Comparison of ENCODE assay signal across 8 cellular contexts in genomic region chr7:139230078-139230477, GRCh38. TPM values are rescaled to one million over a fixed set of nuclear protein-coding genes. Genes with fewer than 3 reads are reported as not detected.
A peak's percentile ranks its signal among the peaks of the same experiment; 100 is the strongest.
DNase-seq lines count a peak whose midpoint lies in the region; ATAC-seq and TF ChIP-seq lines count a peak whose summit lies in the region.

No MANE protein-coding gene starts in this region.

- H3K9ac ChIP-seq in Karpas-422 (ENCODE audit: low read length) = peak overlapping the region; percentile 96

- H3K4me1 ChIP-seq in BE2C (no peaks in the 10 kb centered on the region), Karpas-422 (ENCODE audit: low read length) (peaks cover 24% of the 10 kb centered on the region)

- H3K27me3 Mint-ChIP-seq in chondrocyte (ENCODE audit: low read depth) = no peaks in the 10 kb centered on the region
- peaks cover 2 to 18% of the 10 kb centered on the region in 2 donors for H3K27me3 Mint-ChIP-seq in natural killer cell treated with Interleukin-12 subunit alpha and Interleukin-12 subunit beta and Interleukin-15 and Interleukin-18, amount 100 ng/mL, for 72 hours

- H3K4me3 ChIP-seq in BE2C (ENCODE audit: low read depth, low read length) (peak overlapping the region; percentile 94), Karpas-422 (ENCODE audit: low read length) (peak overlapping the region; percentile 97)

- H3K9me3 Mint-ChIP-seq in chondrocyte (ENCODE audit: low read depth) = no peaks in the 10 kb centered on the region
- H3K9me3 Mint-ChIP-seq in natural killer cell treated with Interleukin-12 subunit alpha and Interleukin-12 subunit beta and Interleukin-15 and Interleukin-18, amount 100 ng/mL, for 72 hours = no peaks in the 10 kb centered on the region

- H3K27ac Mint-ChIP-seq in chondrocyte (ENCODE audit: unreplicated experiment) = peak overlapping the region; percentile 99
- H3K27ac Mint-ChIP-seq in natural killer cell treated with Interleukin-12 subunit alpha and Interleukin-12 subunit beta and Interleukin-15 and Interleukin-18, amount 100 ng/mL, for 72 hours = peak overlapping the region; percentile 96 to 97

- TF ChIP-seq CTCF in BE2C (IDR thresholded peaks at IDR 0.05; ENCODE audit: low read depth, low read length) (no peak), chondrocyte (IDR thresholded peaks at IDR 0.05) (no peak)

- H2AFZ ChIP-seq in Karpas-422 (ENCODE audit: low read length) = peak overlapping the region; percentile 80; the same call in 1 of the 2 replicates

- no peaks in the 10 kb centered on the region for H3K9me3 ChIP-seq in BE2C
- no peaks in the 10 kb centered on the region for H3K9me3 ChIP-seq in Karpas-422 (ENCODE audit: low read length)

- H3K79me2 ChIP-seq in Karpas-422 (ENCODE audit: low read length) = peaks cover 32% of the 10 kb centered on the region

- peaks cover 3% of the 10 kb centered on the region for H3K36me3 Mint-ChIP-seq in chondrocyte (ENCODE audit: low read depth)
- peaks cover 4% of the 10 kb centered on the region for H3K36me3 Mint-ChIP-seq in natural killer cell treated with Interleukin-12 subunit alpha and Interleukin-12 subunit beta and Interleukin-15 and Interleukin-18, amount 100 ng/mL, for 72 hours

- H3K36me3 ChIP-seq in BE2C = peaks cover 3% of the 10 kb centered on the region
- H3K36me3 ChIP-seq in Karpas-422 (ENCODE audit: insufficient read depth, low read length) = no peaks in the 10 kb centered on the region

- no peak overlapping the region for H3K27ac ChIP-seq in Karpas-422 (ENCODE audit: low read length)

- H3K4me1 Mint-ChIP-seq in chondrocyte (ENCODE audit: low read depth) = peaks cover 31% of the 10 kb centered on the region
- peaks cover 19 to 22% of the 10 kb centered on the region in 2 donors for H3K4me1 Mint-ChIP-seq in natural killer cell treated with Interleukin-12 subunit alpha and Interleukin-12 subunit beta and Interleukin-15 and Interleukin-18, amount 100 ng/mL, for 72 hours (ENCODE audit: low read depth in 2 of 2)

- H3K4me3 Mint-ChIP-seq in chondrocyte (ENCODE audit: unreplicated experiment) = peak overlapping the region; percentile 99
- H3K4me3 Mint-ChIP-seq in natural killer cell treated with Interleukin-12 subunit alpha and Interleukin-12 subunit beta and Interleukin-15 and Interleukin-18, amount 100 ng/mL, for 72 hours = peak overlapping the region; percentile 100

- H3K9me2 ChIP-seq in Karpas-422 (replicated peaks; ENCODE audit: insufficient read depth, low read length) = no peaks in the 10 kb centered on the region

- H4K20me1 ChIP-seq in Karpas-422 (ENCODE audit: insufficient read depth, low read depth, low read length) = peaks cover 10% of the 10 kb centered on the region; the same call in 1 of the 2 replicates

- H3K27me3 ChIP-seq in BE2C (peaks cover 4% of the 10 kb centered on the region; the same call in 1 of the 2 replicates), Karpas-422 (ENCODE audit: low read length) (no peaks in the 10 kb centered on the region)

- DNase-seq in BE2C = no peak
- no peak for DNase-seq in Karpas-422
- DNase-seq in chondrocyte (ENCODE audit: low spot score) = no peak
- no peak for DNase-seq in natural killer cell treated with Interleukin-12 subunit alpha and Interleukin-12 subunit beta and Interleukin-15 and Interleukin-18, amount 100 ng/mL, for 72 hours (ENCODE audit: low spot score)
- no peak for DNase-seq in NCI-H1417 treated with DMSO at 0.1 percent for 48 hours (lab: John Stamatoyannopoulos, UW)
- DNase-seq in NCI-H510A (lab: John Stamatoyannopoulos, UW) = no peak
- no peak for DNase-seq in COLO829 (ENCODE audit: low spot score)

- no peak for ATAC-seq in natural killer cell treated with Interleukin-12 subunit alpha and Interleukin-12 subunit beta and Interleukin-15 and Interleukin-18, amount 100 ng/mL, for 72 hours
- no peak for ATAC-seq in GM18873 (IDR thresholded peaks at IDR 0.05; ENCODE audit: low FRiP score, unreplicated experiment)

- H3K4me2 ChIP-seq in Karpas-422 (ENCODE audit: low read depth, low read length, poor library complexity, severe bottlenecking) = peak overlapping the region; percentile 95

RNA-seq across cellular contexts. Expression of gene UBN2, which starts 1.0 kb away (rescaled TPM):
- polyA plus RNA-seq in BE2C (2012; ENCODE audit: insufficient read depth, insufficient read length, low read depth) = 3.1 TPM
- 5.6 and 8.9 TPM in 2 replicates for total RNA-seq in Karpas-422 (2014; rRNA removed; shearing (Covaris generic); ENCODE audit: low replicate concordance)
- 13.5 to 20.4 TPM (median 15.7 TPM) in 3 replicates for total RNA-seq in chondrocyte
- 10 to 100 TPM; 14.7 to 17.9 TPM for total RNA-seq in natural killer cell treated with Interleukin-12 subunit alpha and Interleukin-12 subunit beta and Interleukin-15 and Interleukin-18, amount 100 ng/mL, for 72 hours
